In the genomic region with DNA sequence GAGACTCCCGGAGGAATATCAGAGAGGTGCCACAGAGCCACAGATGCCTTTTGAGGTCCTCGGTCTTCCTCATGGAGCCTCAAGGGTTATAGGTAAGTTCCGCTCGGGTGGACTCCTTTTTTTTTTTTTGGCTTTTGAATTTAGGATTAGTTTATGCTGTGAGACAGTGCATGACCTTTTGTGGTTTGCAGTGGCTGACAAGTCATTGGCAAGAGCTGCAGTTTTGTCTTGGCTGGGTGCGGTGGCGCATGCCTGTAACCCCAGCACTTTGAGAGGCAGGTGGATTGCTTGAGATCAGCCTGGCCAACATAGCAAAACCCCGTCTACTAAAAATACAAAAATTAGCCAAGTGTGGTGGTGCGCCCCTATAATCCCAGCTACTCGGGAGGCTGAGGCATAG, we compare ENCODE assay signal across 15 cellular contexts. TPM values are rescaled to one million over a fixed set of nuclear protein-coding genes. Genes with fewer than 3 reads are reported as not detected.
A peak's percentile ranks its signal among the peaks of the same experiment; 100 is the strongest.
DNase-seq lines count a peak whose midpoint lies in the region; ATAC-seq and TF ChIP-seq lines count a peak whose summit lies in the region.
"Had no signal": no experiment of that assay in that cellular context is flagged by ENCODE, and none has a peak within 500 bp of the region (broad histone marks: within the 10 kb centered on the region; RNA-seq: fewer than 3 reads in every experiment).

No MANE protein-coding gene starts in this region.

- H3K9me3 Mint-ChIP-seq in activated CD8-positive, alpha-beta T cell treated with anti-CD3 and anti-CD28 coated beads for 36 hours, result no peaks in the 10 kb centered on the region
- H3K9me3 Mint-ChIP-seq in activated CD8-positive, alpha-beta T cell treated with anti-CD3 and anti-CD28 coated beads, Interleukin-2, amount 10 ng/mL, durations not matched to agents 7 days and 5 days (ENCODE audit: insufficient read depth), result no peaks in the 10 kb centered on the region
- H3K9me3 Mint-ChIP-seq in stimulated activated memory B cell treated with anti-CD40 and anti-IgM and Interleukin-4, amounts not matched to agents 10 μg/mL and 1 μg/mL and 100 μg/mL, for 72 hours, result no peaks in the 10 kb centered on the region

- no peaks in the 10 kb centered on the region for H3K79me2 ChIP-seq in OCI-LY1 (ENCODE audit: insufficient read depth, low read length)

- H3K4me3 Mint-ChIP-seq in activated CD8-positive, alpha-beta T cell treated with anti-CD3 and anti-CD28 coated beads for 36 hours, result no peak overlapping the region
- H3K4me3 Mint-ChIP-seq in activated CD8-positive, alpha-beta T cell treated with anti-CD3 and anti-CD28 coated beads, Interleukin-2, amount 10 ng/mL, durations not matched to agents 7 days and 5 days, result no peak overlapping the region
- H3K4me3 Mint-ChIP-seq in stimulated activated memory B cell treated with anti-CD40 and anti-IgM and Interleukin-4, amounts not matched to agents 10 μg/mL and 1 μg/mL and 100 μg/mL, for 72 hours, result peak overlapping the region; percentile 53

- H3K36me3 ChIP-seq in OCI-LY1 (ENCODE audit: insufficient read depth, low read length), result no peaks in the 10 kb centered on the region
- H3K36me3 ChIP-seq: sigmoid colon, stomach had no signal

- H3K27me3 Mint-ChIP-seq in activated CD8-positive, alpha-beta T cell treated with anti-CD3 and anti-CD28 coated beads for 36 hours, result no peaks in the 10 kb centered on the region
- no peaks in the 10 kb centered on the region for H3K27me3 Mint-ChIP-seq in activated CD8-positive, alpha-beta T cell treated with anti-CD3 and anti-CD28 coated beads, Interleukin-2, amount 10 ng/mL, durations not matched to agents 7 days and 5 days (ENCODE audit: low read depth)
- H3K27me3 Mint-ChIP-seq in stimulated activated memory B cell treated with anti-CD40 and anti-IgM and Interleukin-4, amounts not matched to agents 10 μg/mL and 1 μg/mL and 100 μg/mL, for 72 hours, result no peaks in the 10 kb centered on the region

- peak overlapping the region; percentile 72 for H3K27ac Mint-ChIP-seq in activated CD8-positive, alpha-beta T cell treated with anti-CD3 and anti-CD28 coated beads for 36 hours
- no peak overlapping the region for H3K27ac Mint-ChIP-seq in activated CD8-positive, alpha-beta T cell treated with anti-CD3 and anti-CD28 coated beads, Interleukin-2, amount 10 ng/mL, durations not matched to agents 7 days and 5 days
- H3K27ac Mint-ChIP-seq in stimulated activated memory B cell treated with anti-CD40 and anti-IgM and Interleukin-4, amounts not matched to agents 10 μg/mL and 1 μg/mL and 100 μg/mL, for 72 hours, result peak overlapping the region; percentile 96

- H2AFZ ChIP-seq in OCI-LY1 (ENCODE audit: low read length), result no peak overlapping the region
- H2AFZ ChIP-seq: GM23248 had no signal

- H3K9ac ChIP-seq in OCI-LY1 (ENCODE audit: low read length), result no peak overlapping the region
- H3K9ac ChIP-seq: GM23248 had no signal

- ATAC-seq in activated CD8-positive, alpha-beta T cell treated with anti-CD3 and anti-CD28 coated beads for 36 hours, result no peak
- no peak for ATAC-seq in activated CD8-positive, alpha-beta T cell treated with anti-CD3 and anti-CD28 coated beads, Interleukin-2, amount 10 ng/mL, durations not matched to agents 7 days and 5 days
- peak; percentile 34 for ATAC-seq in GM21526 (IDR thresholded peaks at IDR 0.05; ENCODE audit: low FRiP score, unreplicated experiment)
- ATAC-seq in stimulated activated memory B cell treated with anti-CD40 and anti-IgM and Interleukin-4, amounts not matched to agents 10 μg/mL and 1 μg/mL and 100 μg/mL, for 72 hours, result peak; percentile 73
- ATAC-seq: Panc1 had no signal

- H3K4me1 Mint-ChIP-seq in activated CD8-positive, alpha-beta T cell treated with anti-CD3 and anti-CD28 coated beads for 36 hours (ENCODE audit: low read depth), result peaks cover 34% of the 10 kb centered on the region
- peaks cover 16% of the 10 kb centered on the region for H3K4me1 Mint-ChIP-seq in activated CD8-positive, alpha-beta T cell treated with anti-CD3 and anti-CD28 coated beads, Interleukin-2, amount 10 ng/mL, durations not matched to agents 7 days and 5 days (ENCODE audit: low read depth)
- peaks cover 57% of the 10 kb centered on the region for H3K4me1 Mint-ChIP-seq in stimulated activated memory B cell treated with anti-CD40 and anti-IgM and Interleukin-4, amounts not matched to agents 10 μg/mL and 1 μg/mL and 100 μg/mL, for 72 hours

- H3K27me3 ChIP-seq in OCI-LY1 (ENCODE audit: insufficient read depth, low read length), result no peaks in the 10 kb centered on the region
- H3K27me3 ChIP-seq: sigmoid colon, stomach had no signal

- H3K4me2 ChIP-seq in OCI-LY1 (ENCODE audit: low read length), result no peak overlapping the region

- H4K20me1 ChIP-seq in OCI-LY1 (ENCODE audit: insufficient read depth, low read length), result no peaks in the 10 kb centered on the region

- no peaks in the 10 kb centered on the region for H3K36me3 Mint-ChIP-seq in activated CD8-positive, alpha-beta T cell treated with anti-CD3 and anti-CD28 coated beads for 36 hours (ENCODE audit: low read depth)
- peaks cover 1% of the 10 kb centered on the region for H3K36me3 Mint-ChIP-seq in activated CD8-positive, alpha-beta T cell treated with anti-CD3 and anti-CD28 coated beads, Interleukin-2, amount 10 ng/mL, durations not matched to agents 7 days and 5 days (ENCODE audit: low read depth)
- H3K36me3 Mint-ChIP-seq in stimulated activated memory B cell treated with anti-CD40 and anti-IgM and Interleukin-4, amounts not matched to agents 10 μg/mL and 1 μg/mL and 100 μg/mL, for 72 hours, result no peaks in the 10 kb centered on the region

- peaks cover 4% of the 10 kb centered on the region; the same call in 1 of the 2 replicates for H3F3A ChIP-seq in OCI-LY1 (ENCODE audit: insufficient read depth, low read length)

- H3K4me3 ChIP-seq in OCI-LY1 (ENCODE audit: low read depth, low read length, poor library complexity, severe bottlenecking), result no peak overlapping the region
- H3K4me3 ChIP-seq: GM23248, sigmoid colon, stomach had no signal

- DNase-seq in activated CD8-positive, alpha-beta T cell treated with anti-CD3 and anti-CD28 coated beads for 36 hours, result peak; percentile 61
- DNase-seq in activated CD8-positive, alpha-beta T cell treated with anti-CD3 and anti-CD28 coated beads, Interleukin-2, amount 10 ng/mL, durations not matched to agents 7 days and 5 days, result no peak
- DNase-seq in GOT3 (lab: John Stamatoyannopoulos, UW), result no peak
- DNase-seq in COR-L47 (lab: John Stamatoyannopoulos, UW), result no peak
- DNase-seq in globus pallidus (ENCODE audit: low spot score), result no peak
- DNase-seq: aorta, GM23248, mesendoderm, NCI-H1436 treated with DMSO at 0.1 percent for 48 hours, sigmoid colon, stomach had no signal

- H3K9me3 ChIP-seq in OCI-LY1 (ENCODE audit: low read length), result no peaks in the 10 kb centered on the region
- H3K9me3 ChIP-seq: sigmoid colon, stomach had no signal

- peak overlapping the region; percentile 76 for H3K27ac ChIP-seq in OCI-LY1 (ENCODE audit: low read depth, low read length, poor library complexity, severe bottlenecking)
- H3K27ac ChIP-seq: GM23248, sigmoid colon, stomach had no signal

- intact Hi-C loops in activated CD8-positive, alpha-beta T cell treated with anti-CD3 and anti-CD28 coated beads for 36 hours (cut with micrococcal nuclease), result loop anchor here (5.0 kb wide), 2 partner anchors 58 to 148 kb away; partner anchors contain the start of genes DCK and MOB1B

- CTCF ChIA-PET in activated CD8-positive, alpha-beta T cell treated with anti-CD3 and anti-CD28 coated beads for 36 hours (lab: Charles Lee), result interaction anchor here (1.1 to 1.4 kb wide), 2 partner anchors 58 to 140 kb away, joined by 3 to 4 read pairs; partner anchors contain the start of gene MOB1B
- CTCF ChIA-PET in activated CD8-positive, alpha-beta T cell treated with anti-CD3 and anti-CD28 coated beads, Interleukin-2, amount 10 ng/mL, durations not matched to agents 7 days and 5 days (lab: Charles Lee), result interaction anchor here (0.7 kb wide), 1 partner anchor 83 kb away, joined by 3 read pairs; no protein-coding TSS in a partner anchor

- no peaks in the 10 kb centered on the region for H3K9me2 ChIP-seq in OCI-LY1 (ENCODE audit: low read depth, low read length)

- H3K4me1 ChIP-seq in OCI-LY1 (ENCODE audit: insufficient read depth, low read length, severe bottlenecking), result peaks cover 41% of the 10 kb centered on the region
- H3K4me1 ChIP-seq: sigmoid colon had no signal

- POLR2A ChIA-PET in activated CD8-positive, alpha-beta T cell treated with anti-CD3 and anti-CD28 coated beads for 36 hours (lab: Charles Lee), result interaction anchor here (1.5 kb wide), 1 partner anchor 58 kb away, joined by 4 read pairs; the partner anchor contains the start of gene MOB1B
- POLR2A ChIA-PET in activated CD8-positive, alpha-beta T cell treated with anti-CD3 and anti-CD28 coated beads, Interleukin-2, amount 10 ng/mL, durations not matched to agents 7 days and 5 days (lab: Charles Lee), result no interaction called here

- no peak for TF ChIP-seq CTCF in activated CD8-positive, alpha-beta T cell treated with anti-CD3 and anti-CD28 coated beads for 36 hours (IDR thresholded peaks at IDR 0.05)
- no peak for TF ChIP-seq CTCF in OCI-LY1 (IDR thresholded peaks at IDR 0.05; ENCODE audit: low read length)

RNA-seq across cellular contexts. Expression of gene GRSF1, which starts 4.5 kb away (rescaled TPM):
- total RNA-seq in activated CD8-positive, alpha-beta T cell treated with anti-CD3 and anti-CD28 coated beads for 36 hours, result 100 to 1,000 TPM; 111 to 117 TPM
- total RNA-seq in activated CD8-positive, alpha-beta T cell treated with anti-CD3 and anti-CD28 coated beads, Interleukin-2, amount 10 ng/mL, durations not matched to agents 7 days and 5 days, result 10 to 100 TPM; 67.9 to 69.2 TPM

RNA-seq across cellular contexts. Expression of gene MOB1B, which starts 58.0 kb away (rescaled TPM):
- 10 to 100 TPM; 14.9 to 19.7 TPM for total RNA-seq in activated CD8-positive, alpha-beta T cell treated with anti-CD3 and anti-CD28 coated beads for 36 hours
- 10 to 100 TPM; 15.3 to 16.4 TPM for total RNA-seq in activated CD8-positive, alpha-beta T cell treated with anti-CD3 and anti-CD28 coated beads, Interleukin-2, amount 10 ng/mL, durations not matched to agents 7 days and 5 days

Comparison
In these comparisons a context has a peak if more than half of its experiments do, and no peak if none do; other contexts are left out.
1. ATAC-seq: peak in GM21526 (single experiment) and stimulated activated memory B cell treated with anti-CD40 and anti-IgM and Interleukin-4, amounts not matched to agents 10 μg/mL and 1 μg/mL and 100 μg/mL, for 72 hours (single experiment); none in activated CD8-positive, alpha-beta T cell treated with anti-CD3 and anti-CD28 coated beads for 36 hours (single experiment) and activated CD8-positive, alpha-beta T cell treated with anti-CD3 and anti-CD28 coated beads, Interleukin-2, amount 10 ng/mL, durations not matched to agents 7 days and 5 days (single experiment).